ENCODE assay signal across 28 cellular contexts in genomic region chr10:132120734-132121510, GRCh38. TPM values are rescaled to one million over a fixed set of nuclear protein-coding genes. Genes with fewer than 3 reads are reported as not detected.
"Had no signal": no experiment of that assay in that cellular context is flagged by ENCODE, and none has a peak within 500 bp of the region (broad histone marks: within the 10 kb centered on the region; RNA-seq: fewer than 3 reads in every experiment).

No MANE protein-coding gene starts in this region.

- H3K9me3 ChIP-seq: ascending aorta, sigmoid colon, upper lobe of left lung had no signal

- H3K27ac ChIP-seq: ascending aorta, brain microvascular endothelial cell, foreskin keratinocyte, parathyroid adenoma, sigmoid colon, upper lobe of left lung, WERI-Rb-1 had no signal

- H3K27me3 ChIP-seq: ascending aorta, brain microvascular endothelial cell, foreskin keratinocyte, sigmoid colon, upper lobe of left lung had no signal

- ATAC-seq: activated naive CD4-positive, alpha-beta T cell treated with anti-CD3 and anti-CD28 coated beads, Interleukin-2, amount 50 U/mL, for 72 hours; activated T-helper 17 cell treated with anti-CD3 and anti-CD28 coated beads, Interleukin-2, amount 50 U/mL, for 72 hours; foreskin keratinocyte; left lobe of liver had no signal

- H3K27me3 Mint-ChIP-seq: activated T-helper 17 cell treated with anti-CD3 and anti-CD28 coated beads, Interleukin-2, amount 50 U/mL, for 72 hours had no signal

- H3K36me3 ChIP-seq: ascending aorta, brain microvascular endothelial cell, sigmoid colon, upper lobe of left lung, WERI-Rb-1 had no signal

- H3K79me2 ChIP-seq: parathyroid adenoma had no signal

- DNase-seq: activated CD4-positive, alpha-beta T cell treated with anti-CD3 and anti-CD28 coated beads for 1 hour; activated CD4-positive, alpha-beta T cell treated with anti-CD3 and anti-CD28 coated beads, Interleukin-2, amount 50 U/mL, for 1 hour; activated CD8-positive, alpha-beta memory T cell treated with anti-CD3 and anti-CD28 coated beads, Interleukin-2, amount 50 U/mL, for 4 hours; activated T-cell treated with anti-CD3 and anti-CD28 coated beads, Interleukin-2, amount 50 U/mL, for 24 hours; brain microvascular endothelial cell; caudate nucleus; dermis blood vessel endothelial cell; effector CD8-positive, alpha-beta T cell; erythroblast; foreskin keratinocyte; mammary epithelial cell; midbrain; nucleus accumbens; sigmoid colon; stimulated activated CD4-positive, alpha-beta T cell treated with anti-CD3 and anti-CD28 coated beads, Interleukin-2, amount 100 ng/mL, for 48 hours; stimulated activated naive CD4-positive, alpha-beta T cell; T-helper 1 cell; upper lobe of left lung; WERI-Rb-1 had no signal

- H3K27ac Mint-ChIP-seq: activated T-cell treated with anti-CD3 and anti-CD28 coated beads, Interleukin-2, amount 50 U/mL, for 24 hours; activated T-helper 17 cell treated with anti-CD3 and anti-CD28 coated beads, Interleukin-2, amount 50 U/mL, for 72 hours; nephron had no signal

- H3K4me3 Mint-ChIP-seq: activated T-cell treated with anti-CD3 and anti-CD28 coated beads, Interleukin-2, amount 50 U/mL, for 24 hours; activated T-helper 17 cell treated with anti-CD3 and anti-CD28 coated beads, Interleukin-2, amount 50 U/mL, for 72 hours; nephron had no signal

- H3K4me3 ChIP-seq: ascending aorta, sigmoid colon, smooth muscle cell, upper lobe of left lung had no signal

- H3K4me1 ChIP-seq: ascending aorta, foreskin keratinocyte, parathyroid adenoma, sigmoid colon, upper lobe of left lung had no signal

- H3K36me3 Mint-ChIP-seq: activated naive CD4-positive, alpha-beta T cell treated with anti-CD3 and anti-CD28 coated beads, Interleukin-2, amount 50 U/mL, for 72 hours had no signal

- FAIRE-seq: TTC549 had no signal

- H3K4me2 ChIP-seq: smooth muscle cell had no signal

- H3K4me1 Mint-ChIP-seq: activated T-helper 17 cell treated with anti-CD3 and anti-CD28 coated beads, Interleukin-2, amount 50 U/mL, for 72 hours had no signal

- H2AFZ ChIP-seq: parathyroid adenoma had no signal

- H3K9me3 Mint-ChIP-seq: activated naive CD4-positive, alpha-beta T cell treated with anti-CD3 and anti-CD28 coated beads, Interleukin-2, amount 50 U/mL, for 72 hours; activated T-cell treated with anti-CD3 and anti-CD28 coated beads, Interleukin-2, amount 50 U/mL, for 24 hours; activated T-helper 17 cell treated with anti-CD3 and anti-CD28 coated beads, Interleukin-2, amount 50 U/mL, for 72 hours; nephron had no signal

- H3K9ac ChIP-seq: parathyroid adenoma had no signal

RNA-seq across cellular contexts. Expression of gene JAKMIP3, which starts 55.2 kb away (rescaled TPM):
- total RNA-seq: ascending aorta, dermis blood vessel endothelial cell, kidney epithelial cell, smooth muscle cell had no signal
- polyA plus RNA-seq: foreskin keratinocyte had no signal
